ENCODE assay signal across 24 cellular contexts in genomic region chr6:31765559-31765909, GRCh38.
"Had no signal": no experiment of that assay in that cellular context is flagged by ENCODE, and none has a peak within 500 bp of the region (broad histone marks: within the 10 kb centered on the region; RNA-seq: fewer than 3 reads in every experiment).

No MANE protein-coding gene starts in this region.

- H3K4me1 ChIP-seq: breast epithelium had no signal

- DNase-seq: activated CD4-positive, alpha-beta T cell treated with anti-CD3 and anti-CD28 coated beads for 4 hours; activated CD4-positive, alpha-beta T cell treated with anti-CD3 and anti-CD28 coated beads, Interleukin-2, amount 50 U/mL, for 48 hours; activated CD4-positive, CD25-positive, alpha-beta regulatory T cell; activated CD8-positive, alpha-beta memory T cell treated with anti-CD3 and anti-CD28 coated beads, Interleukin-2, amount 50 U/mL, for 48 hours; activated naive CD4-positive, alpha-beta T cell treated with Interleukin-2 at 50 U/mL for 16 hours; activated naive CD8-positive, alpha-beta T cell treated with anti-CD3 and anti-CD28 coated beads, Interleukin-2, amount 10 ng/mL, durations not matched to agents 7 days and 5 days; activated T-cell treated with anti-CD3 and anti-CD28 coated beads, Interleukin-2, amount 50 U/mL, for 4 hours; amniotic stem cell; heart right ventricle; islet precursor cell; mucosa of descending colon; nephron progenitor cell; occipital lobe; stimulated activated CD4-positive, alpha-beta T cell treated with anti-CD3 and anti-CD28 coated beads, Interleukin-15, amount 100 ng/mL, for 24 hours; T-helper 17 cell; tibial artery had no signal

- FAIRE-seq: colon, endometrium, small intestine had no signal

- H3K27ac ChIP-seq: breast epithelium, heart right ventricle, tibial artery had no signal

- H3K27ac Mint-ChIP-seq: activated naive CD8-positive, alpha-beta T cell treated with anti-CD3 and anti-CD28 coated beads, Interleukin-2, amount 10 ng/mL, durations not matched to agents 7 days and 5 days; memory B cell; nephron progenitor cell; stimulated activated naive CD8-positive, alpha-beta T cell treated with anti-CD3 and anti-CD28 coated beads, Interleukin-15, Interleukin-2, amounts not matched to agents 100 ng/mL and 50 ng/mL, for 24 hours; T-helper 17 cell had no signal

- H3K27me3 Mint-ChIP-seq: activated naive CD8-positive, alpha-beta T cell treated with anti-CD3 and anti-CD28 coated beads, Interleukin-2, amount 10 ng/mL, durations not matched to agents 7 days and 5 days; central memory CD8-positive, alpha-beta T cell; memory B cell; stimulated activated naive CD8-positive, alpha-beta T cell treated with anti-CD3 and anti-CD28 coated beads, Interleukin-15, Interleukin-2, amounts not matched to agents 100 ng/mL and 50 ng/mL, for 24 hours; T-helper 17 cell had no signal

- H3K4me3 ChIP-seq: mucosa of descending colon had no signal

- H3K27me3 ChIP-seq: breast epithelium, heart right ventricle had no signal

- H3K9me3 ChIP-seq: breast epithelium, heart right ventricle, mucosa of descending colon, tibial artery had no signal

- H3K4me3 Mint-ChIP-seq: activated naive CD8-positive, alpha-beta T cell treated with anti-CD3 and anti-CD28 coated beads, Interleukin-2, amount 10 ng/mL, durations not matched to agents 7 days and 5 days; activated T-cell treated with anti-CD3 and anti-CD28 coated beads, Interleukin-2, amount 50 U/mL, for 4 hours; central memory CD8-positive, alpha-beta T cell; memory B cell; nephron progenitor cell; stimulated activated naive CD8-positive, alpha-beta T cell treated with anti-CD3 and anti-CD28 coated beads, Interleukin-15, Interleukin-2, amounts not matched to agents 100 ng/mL and 50 ng/mL, for 24 hours; T-helper 17 cell had no signal

- H3K36me3 ChIP-seq: breast epithelium had no signal

- H3K9me3 Mint-ChIP-seq: activated naive CD8-positive, alpha-beta T cell treated with anti-CD3 and anti-CD28 coated beads, Interleukin-2, amount 10 ng/mL, durations not matched to agents 7 days and 5 days; activated T-cell treated with anti-CD3 and anti-CD28 coated beads, Interleukin-2, amount 50 U/mL, for 4 hours; central memory CD8-positive, alpha-beta T cell; memory B cell; nephron progenitor cell; stimulated activated naive CD8-positive, alpha-beta T cell treated with anti-CD3 and anti-CD28 coated beads, Interleukin-15, Interleukin-2, amounts not matched to agents 100 ng/mL and 50 ng/mL, for 24 hours had no signal

- ATAC-seq: activated T-cell treated with anti-CD3 and anti-CD28 coated beads, Interleukin-2, amount 50 U/mL, for 4 hours; heart right ventricle; left colon; T-helper 17 cell had no signal
